In genomic region chr3:44989141-44989540, GRCh38 we compare ENCODE assay signal across 25 cellular contexts. TPM values are rescaled to one million over a fixed set of nuclear protein-coding genes. Genes with fewer than 3 reads are reported as not detected.
"Had no signal": no experiment of that assay in that cellular context is flagged by ENCODE, and none has a peak within 500 bp of the region (broad histone marks: within the 10 kb centered on the region; RNA-seq: fewer than 3 reads in every experiment).

No MANE protein-coding gene starts in this region.

- H3K36me3 ChIP-seq: cardiac muscle cell had no signal

- H3K4me3 Mint-ChIP-seq: activated CD4-positive, alpha-beta memory T cell treated with anti-CD3 and anti-CD28 coated beads, Interleukin-2, amount 10 ng/mL, durations not matched to agents 7 days and 5 days; activated CD4-positive, alpha-beta T cell treated with anti-CD3 and anti-CD28 coated beads for 36 hours; activated CD8-positive, alpha-beta memory T cell treated with anti-CD3 and anti-CD28 coated beads, Interleukin-2, amount 10 ng/mL, durations not matched to agents 7 days and 5 days; activated naive CD4-positive, alpha-beta T cell treated with anti-CD3 and anti-CD28 coated beads, Interleukin-2, amount 50 U/mL, for 24 hours; activated T-cell treated with anti-CD3 and anti-CD28 coated beads, Interleukin-2, amount 50 U/mL, for 72 hours; T-cell had no signal

- H3K4me1 ChIP-seq: ascending aorta had no signal

- H3K9me3 Mint-ChIP-seq: activated CD4-positive, alpha-beta memory T cell treated with anti-CD3 and anti-CD28 coated beads, Interleukin-2, amount 10 ng/mL, durations not matched to agents 7 days and 5 days; activated naive CD4-positive, alpha-beta T cell treated with anti-CD3 and anti-CD28 coated beads, Interleukin-2, amount 50 U/mL, for 24 hours; activated T-cell treated with anti-CD3 and anti-CD28 coated beads, Interleukin-2, amount 50 U/mL, for 72 hours; activated T-helper 2 cell treated with anti-CD3 and anti-CD28 coated beads, Interferon-gamma antibody, Interleukin-2, Interleukin-4, amounts not matched to agents 10 μg/mL and 5 μg/mL and 100 μg/mL, durations not matched to agents 14 hours and 24 hours and 36 hours; T-cell had no signal

- H3K27me3 ChIP-seq: ascending aorta, brain microvascular endothelial cell, cardiac muscle cell had no signal

- H3K9me3 ChIP-seq: ascending aorta had no signal

- ATAC-seq: activated CD4-positive, alpha-beta T cell treated with anti-CD3 and anti-CD28 coated beads for 36 hours; activated CD8-positive, alpha-beta memory T cell treated with anti-CD3 and anti-CD28 coated beads, Interleukin-2, amount 10 ng/mL, durations not matched to agents 7 days and 5 days; activated T-cell treated with anti-CD3 and anti-CD28 coated beads, Interleukin-2, amount 50 U/mL, for 72 hours; T-cell had no signal

- H3K27ac ChIP-seq: ascending aorta, brain microvascular endothelial cell, cardiac muscle cell, SK-N-MC, VCaP had no signal

- H3K27ac Mint-ChIP-seq: activated CD4-positive, alpha-beta memory T cell treated with anti-CD3 and anti-CD28 coated beads, Interleukin-2, amount 10 ng/mL, durations not matched to agents 7 days and 5 days; activated CD4-positive, alpha-beta T cell treated with anti-CD3 and anti-CD28 coated beads for 36 hours; activated CD8-positive, alpha-beta memory T cell treated with anti-CD3 and anti-CD28 coated beads, Interleukin-2, amount 10 ng/mL, durations not matched to agents 7 days and 5 days; activated naive CD4-positive, alpha-beta T cell treated with anti-CD3 and anti-CD28 coated beads, Interleukin-2, amount 50 U/mL, for 24 hours; activated T-cell treated with anti-CD3 and anti-CD28 coated beads, Interleukin-2, amount 50 U/mL, for 72 hours; activated T-helper 2 cell treated with anti-CD3 and anti-CD28 coated beads, Interferon-gamma antibody, Interleukin-2, Interleukin-4, amounts not matched to agents 10 μg/mL and 5 μg/mL and 100 μg/mL, durations not matched to agents 14 hours and 24 hours and 36 hours; T-cell had no signal

- H3K4me3 ChIP-seq: ascending aorta, cardiac muscle cell, SK-N-MC had no signal

- H3K27me3 Mint-ChIP-seq: activated CD4-positive, alpha-beta memory T cell treated with anti-CD3 and anti-CD28 coated beads, Interleukin-2, amount 10 ng/mL, durations not matched to agents 7 days and 5 days; activated CD4-positive, alpha-beta T cell treated with anti-CD3 and anti-CD28 coated beads for 36 hours; activated CD8-positive, alpha-beta memory T cell treated with anti-CD3 and anti-CD28 coated beads, Interleukin-2, amount 10 ng/mL, durations not matched to agents 7 days and 5 days; activated naive CD4-positive, alpha-beta T cell treated with anti-CD3 and anti-CD28 coated beads, Interleukin-2, amount 50 U/mL, for 24 hours; T-cell had no signal

- DNase-seq: activated CD4-positive, alpha-beta memory T cell treated with anti-CD3 and anti-CD28 coated beads, Interleukin-2, amount 10 ng/mL, durations not matched to agents 7 days and 5 days; activated CD4-positive, alpha-beta T cell treated with anti-CD3 and anti-CD28 coated beads for 36 hours; activated CD4-positive, alpha-beta T cell treated with anti-CD3 and anti-CD28 coated beads, Interleukin-2, amount 50 U/mL, for 1 hour; activated CD8-positive, alpha-beta memory T cell treated with anti-CD3 and anti-CD28 coated beads, Interleukin-2, amount 10 ng/mL, durations not matched to agents 7 days and 5 days; activated gamma-delta T cell treated with Interleukin-2 at 50 U/mL for 16 hours; activated T-cell treated with anti-CD3 and anti-CD28 coated beads, Interleukin-2, amount 50 U/mL, for 72 hours; amniotic stem cell; brain microvascular endothelial cell; IMR-90; KBM-7; NCI-H1048; NCI-H146; NCI-H187 treated with DMSO at 0.1 percent for 48 hours; NCI-H2171 treated with DMSO at 0.1 percent for 48 hours; NCI-H226; NCI-H510A; NCI-H526 treated with DMSO at 0.1 percent for 48 hours; NCI-H82; T-cell had no signal

RNA-seq across cellular contexts. Expression of gene CLEC3B, which starts 37.0 kb away (rescaled TPM):
- total RNA-seq: activated CD4-positive, alpha-beta memory T cell treated with anti-CD3 and anti-CD28 coated beads, Interleukin-2, amount 10 ng/mL, durations not matched to agents 7 days and 5 days; activated CD4-positive, alpha-beta T cell treated with anti-CD3 and anti-CD28 coated beads for 36 hours; activated CD8-positive, alpha-beta memory T cell treated with anti-CD3 and anti-CD28 coated beads, Interleukin-2, amount 10 ng/mL, durations not matched to agents 7 days and 5 days; activated T-helper 2 cell treated with anti-CD3 and anti-CD28 coated beads, Interferon-gamma antibody, Interleukin-2, Interleukin-4, amounts not matched to agents 10 μg/mL and 5 μg/mL and 100 μg/mL, durations not matched to agents 14 hours and 24 hours and 36 hours had no signal
